ENCODE assay signal across 16 cellular contexts in the genomic region with DNA sequence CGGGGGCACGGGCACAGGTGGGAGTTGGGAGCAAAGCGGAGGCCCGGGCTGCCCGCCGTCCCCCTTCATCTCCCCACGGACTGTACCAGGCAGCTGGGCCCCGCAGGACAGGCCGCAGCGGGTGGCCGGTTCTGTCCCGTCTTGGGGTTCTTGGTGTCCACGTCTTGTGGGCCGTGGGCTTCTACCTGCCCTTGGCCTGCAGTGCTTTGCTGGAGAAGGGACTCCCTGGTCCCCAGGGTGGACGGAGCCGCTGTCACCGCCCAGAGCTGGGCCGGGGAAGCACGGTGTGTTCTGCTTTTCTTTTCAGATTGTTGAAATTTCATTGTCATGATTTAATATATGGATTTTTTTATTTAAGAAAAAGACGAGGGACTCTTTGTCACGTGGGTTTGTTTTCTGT. TPM values are rescaled to one million over a fixed set of nuclear protein-coding genes. Genes with fewer than 3 reads are reported as not detected.
"Had no signal": no experiment of that assay in that cellular context is flagged by ENCODE, and none has a peak within 500 bp of the region (broad histone marks: within the 10 kb centered on the region; RNA-seq: fewer than 3 reads in every experiment).

No MANE protein-coding gene starts in this region.

- H3K9me3 ChIP-seq: colonic mucosa, heart right ventricle, left lung, neutrophil, right atrium auricular region, tibial nerve had no signal

- H3K9me3 Mint-ChIP-seq: activated B cell treated with CpG ODN at 0.5 μM for 24 hours; activated CD4-positive, alpha-beta T cell treated with anti-CD3 and anti-CD28 coated beads, Interleukin-2, amount 10 ng/mL, durations not matched to agents 7 days and 5 days; activated naive CD4-positive, alpha-beta T cell treated with anti-CD3 and anti-CD28 coated beads for 36 hours; stimulated activated memory B cell treated with anti-CD40 and anti-IgM and Interleukin-4, amounts not matched to agents 10 μg/mL and 1 μg/mL and 100 μg/mL, for 72 hours had no signal

- H3K27ac ChIP-seq: cardiac muscle cell, colonic mucosa, left lung, neutrophil, right atrium auricular region had no signal

- ATAC-seq: heart right ventricle; left lung; stimulated activated memory B cell treated with anti-CD40 and anti-IgM and Interleukin-4, amounts not matched to agents 10 μg/mL and 1 μg/mL and 100 μg/mL, for 72 hours had no signal

- H3K4me3 Mint-ChIP-seq: activated B cell treated with CpG ODN at 0.5 μM for 24 hours; activated CD4-positive, alpha-beta T cell treated with anti-CD3 and anti-CD28 coated beads, Interleukin-2, amount 10 ng/mL, durations not matched to agents 7 days and 5 days; activated naive CD4-positive, alpha-beta T cell treated with anti-CD3 and anti-CD28 coated beads for 36 hours; stimulated activated memory B cell treated with anti-CD40 and anti-IgM and Interleukin-4, amounts not matched to agents 10 μg/mL and 1 μg/mL and 100 μg/mL, for 72 hours had no signal

- DNase-seq: activated B cell treated with CpG ODN at 0.5 μM for 24 hours; activated CD4-positive, alpha-beta T cell treated with anti-CD3 and anti-CD28 coated beads, Interleukin-2, amount 10 ng/mL, durations not matched to agents 7 days and 5 days; activated naive CD4-positive, alpha-beta T cell treated with anti-CD3 and anti-CD28 coated beads for 36 hours; colonic mucosa; effector CD4-positive, alpha-beta T cell had no signal

- H3K4me1 Mint-ChIP-seq: activated B cell treated with CpG ODN at 0.5 μM for 24 hours; activated CD4-positive, alpha-beta T cell treated with anti-CD3 and anti-CD28 coated beads, Interleukin-2, amount 10 ng/mL, durations not matched to agents 7 days and 5 days had no signal

- H3K36me3 ChIP-seq: cardiac muscle cell had no signal

- H3K27me3 Mint-ChIP-seq: activated B cell treated with CpG ODN at 0.5 μM for 24 hours; activated CD4-positive, alpha-beta T cell treated with anti-CD3 and anti-CD28 coated beads, Interleukin-2, amount 10 ng/mL, durations not matched to agents 7 days and 5 days; stimulated activated memory B cell treated with anti-CD40 and anti-IgM and Interleukin-4, amounts not matched to agents 10 μg/mL and 1 μg/mL and 100 μg/mL, for 72 hours had no signal

- H3K4me3 ChIP-seq: cardiac muscle cell, colonic mucosa, heart right ventricle, left lung, right atrium auricular region, smooth muscle cell, tibial nerve had no signal

- H3K27me3 ChIP-seq: cardiac muscle cell, colonic mucosa, heart right ventricle, left lung, neutrophil, right atrium auricular region, tibial nerve had no signal

- H3K27ac Mint-ChIP-seq: activated B cell treated with CpG ODN at 0.5 μM for 24 hours; activated CD4-positive, alpha-beta T cell treated with anti-CD3 and anti-CD28 coated beads, Interleukin-2, amount 10 ng/mL, durations not matched to agents 7 days and 5 days; activated naive CD4-positive, alpha-beta T cell treated with anti-CD3 and anti-CD28 coated beads for 36 hours; stimulated activated memory B cell treated with anti-CD40 and anti-IgM and Interleukin-4, amounts not matched to agents 10 μg/mL and 1 μg/mL and 100 μg/mL, for 72 hours had no signal

- FAIRE-seq: frontal cortex, islet of Langerhans had no signal

RNA-seq across cellular contexts. Expression of gene TMEM184A, which starts 13.7 kb away (rescaled TPM):
- total RNA-seq: activated B cell treated with CpG ODN at 0.5 μM for 24 hours; activated CD4-positive, alpha-beta T cell treated with anti-CD3 and anti-CD28 coated beads, Interleukin-2, amount 10 ng/mL, durations not matched to agents 7 days and 5 days; frontal cortex; T-helper 1 cell treated with Interleukin-12 subunit alpha and Interleukin-12 subunit beta and Interleukin-4 antibody, amounts not matched to agents 30 ng/mL and 1 ng/mL, for 36 hours had no signal
